1 cellular context compared by ENCODE assay signal in the genomic region with DNA sequence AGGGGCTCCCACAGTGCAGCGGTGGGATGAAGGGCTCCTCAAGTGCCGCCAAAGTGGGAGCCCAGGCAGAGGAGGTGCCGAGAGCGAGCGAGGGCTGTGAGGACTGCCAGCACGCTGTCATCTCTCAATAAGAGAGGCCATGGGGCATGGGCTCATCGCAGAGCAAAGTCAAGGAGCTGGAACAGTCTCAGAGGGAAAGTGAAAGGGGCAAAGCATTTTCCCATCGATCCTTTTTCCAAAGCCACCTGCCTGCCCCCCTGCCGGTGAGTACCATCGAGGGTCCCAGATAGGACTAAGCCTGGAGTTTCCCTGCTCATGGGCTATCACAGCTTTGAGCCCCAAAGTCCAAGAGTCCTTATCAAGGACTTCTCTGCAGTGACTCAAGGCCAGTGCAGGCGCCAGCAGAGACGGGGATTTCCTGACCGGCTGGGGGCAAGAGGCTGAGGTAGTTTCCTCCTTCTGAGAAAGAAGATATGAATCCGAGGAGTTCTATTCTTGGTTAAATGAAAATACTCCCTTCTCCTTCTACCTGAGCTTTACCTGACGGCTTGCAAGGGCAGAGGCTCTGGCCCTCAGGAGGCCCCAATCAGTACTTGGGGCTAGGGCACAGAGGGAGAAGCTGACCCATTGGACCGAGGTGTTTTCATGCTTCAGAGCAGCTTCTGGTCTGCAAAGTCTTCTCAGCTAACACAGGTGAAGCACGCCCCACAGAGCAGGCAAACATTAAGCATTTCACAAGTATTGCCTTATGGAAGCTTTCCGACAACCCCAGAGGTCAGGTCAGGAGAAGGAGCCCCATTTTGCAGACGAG.
TF ChIP-seq lines count a peak whose summit lies in the region.

No MANE protein-coding gene starts in this region.

TF ChIP-seq in endothelial cell of umbilical vein, 7 proteins besides CTCF, POLR2A, EP300 and RAD21:
- TF ChIP-seq JUN (IDR thresholded peaks at IDR 0.05; ENCODE audit: borderline replicate concordance, insufficient read depth, insufficient read length, low read depth) (no peak), EZH2 (IDR thresholded peaks at IDR 0.05; ENCODE audit: borderline replicate concordance, low read depth, low read length, severe bottlenecking) (no peak), FOS (IDR thresholded peaks at IDR 0.05; ENCODE audit: borderline replicate concordance, insufficient read depth, low read length) (no peak), POLR2AphosphoS5 (IDR thresholded peaks at IDR 0.05; ENCODE audit: insufficient read depth, low read depth, low read length) (no peak), GATA2 (IDR thresholded peaks at IDR 0.05; ENCODE audit: insufficient read depth, insufficient read length, low read depth, low read length) (no peak), MYC (IDR thresholded peaks at IDR 0.05; ENCODE audit: low read depth, low read length) (no peak)
- TF ChIP-seq, protein P1, sequence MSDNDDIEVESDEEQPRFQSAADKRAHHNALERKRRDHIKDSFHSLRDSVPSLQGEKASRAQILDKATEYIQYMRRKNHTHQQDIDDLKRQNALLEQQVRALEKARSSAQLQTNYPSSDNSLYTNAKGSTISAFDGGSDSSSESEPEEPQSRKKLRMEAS (IDR thresholded peaks at IDR 0.05; ENCODE audit: insufficient read depth, insufficient read length), result no peak
